2 cellular contexts compared by ENCODE assay signal in the genomic region with DNA sequence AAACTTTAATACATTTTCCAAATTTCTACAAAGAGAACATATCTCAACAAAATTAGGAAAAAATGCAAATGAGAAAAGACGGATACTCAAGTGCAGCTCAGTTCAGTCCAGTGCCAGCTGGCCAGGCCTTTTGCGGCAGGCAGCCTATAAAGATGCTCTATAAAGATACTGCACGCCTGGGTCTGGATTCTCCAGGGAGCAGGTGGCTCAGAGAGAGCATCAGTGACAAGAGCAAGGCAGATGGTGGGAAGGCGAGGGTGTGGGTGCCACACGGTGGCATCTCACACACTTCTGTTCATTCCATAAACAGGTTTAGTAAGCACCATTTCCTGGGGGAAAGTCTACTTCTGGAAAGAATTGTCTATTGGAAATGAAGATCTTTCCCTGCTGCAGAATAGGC.
TF ChIP-seq lines count a peak whose summit lies in the region.

No MANE protein-coding gene starts in this region.

TF ChIP-seq in SK-N-SH, 30 proteins besides CTCF, POLR2A, EP300 and RAD21 (continued from another document):
- TF ChIP-seq, protein P1, sequence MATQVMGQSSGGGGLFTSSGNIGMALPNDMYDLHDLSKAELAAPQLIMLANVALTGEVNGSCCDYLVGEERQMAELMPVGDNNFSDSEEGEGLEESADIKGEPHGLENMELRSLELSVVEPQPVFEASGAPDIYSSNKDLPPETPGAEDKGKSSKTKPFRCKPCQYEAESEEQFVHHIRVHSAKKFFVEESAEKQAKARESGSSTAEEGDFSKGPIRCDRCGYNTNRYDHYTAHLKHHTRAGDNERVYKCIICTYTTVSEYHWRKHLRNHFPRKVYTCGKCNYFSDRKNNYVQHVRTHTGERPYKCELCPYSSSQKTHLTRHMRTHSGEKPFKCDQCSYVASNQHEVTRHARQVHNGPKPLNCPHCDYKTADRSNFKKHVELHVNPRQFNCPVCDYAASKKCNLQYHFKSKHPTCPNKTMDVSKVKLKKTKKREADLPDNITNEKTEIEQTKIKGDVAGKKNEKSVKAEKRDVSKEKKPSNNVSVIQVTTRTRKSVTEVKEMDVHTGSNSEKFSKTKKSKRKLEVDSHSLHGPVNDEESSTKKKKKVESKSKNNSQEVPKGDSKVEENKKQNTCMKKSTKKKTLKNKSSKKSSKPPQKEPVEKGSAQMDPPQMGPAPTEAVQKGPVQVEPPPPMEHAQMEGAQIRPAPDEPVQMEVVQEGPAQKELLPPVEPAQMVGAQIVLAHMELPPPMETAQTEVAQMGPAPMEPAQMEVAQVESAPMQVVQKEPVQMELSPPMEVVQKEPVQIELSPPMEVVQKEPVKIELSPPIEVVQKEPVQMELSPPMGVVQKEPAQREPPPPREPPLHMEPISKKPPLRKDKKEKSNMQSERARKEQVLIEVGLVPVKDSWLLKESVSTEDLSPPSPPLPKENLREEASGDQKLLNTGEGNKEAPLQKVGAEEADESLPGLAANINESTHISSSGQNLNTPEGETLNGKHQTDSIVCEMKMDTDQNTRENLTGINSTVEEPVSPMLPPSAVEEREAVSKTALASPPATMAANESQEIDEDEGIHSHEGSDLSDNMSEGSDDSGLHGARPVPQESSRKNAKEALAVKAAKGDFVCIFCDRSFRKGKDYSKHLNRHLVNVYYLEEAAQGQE (IDR thresholded peaks at IDR 0.05; ENCODE audit: low read depth, low read length), result no peak
- TF ChIP-seq TAF1 (IDR thresholded peaks at IDR 0.05; ENCODE audit: borderline replicate concordance, low read depth, low read length) (no peak), TCF12 (IDR thresholded peaks at IDR 0.05) (no peak), YY1 (IDR thresholded peaks at IDR 0.05; ENCODE audit: low read depth) (no peak), EZH2phosphoT487 (IDR thresholded peaks at IDR 0.05; ENCODE audit: borderline replicate concordance, low read depth) (no peak), NRF1 (IDR thresholded peaks at IDR 0.05; ENCODE audit: low read depth, low read length) (no peak), RXRA (IDR thresholded peaks at IDR 0.05; ENCODE audit: borderline replicate concordance, low read depth) (no peak), TEAD4 (IDR thresholded peaks at IDR 0.05; ENCODE audit: borderline replicate concordance, insufficient read depth) (no peak), SIN3A (IDR thresholded peaks at IDR 0.05; ENCODE audit: borderline replicate concordance, low read depth, low read length) (no peak), ELF1 (IDR thresholded peaks at IDR 0.05) (no peak), GATA2 (CRISPR knock-in tag; IDR thresholded peaks at IDR 0.05) (peak; percentile 75), FOXM1 (IDR thresholded peaks at IDR 0.05; ENCODE audit: low read depth) (no peak), MXI1 (IDR thresholded peaks at IDR 0.05; ENCODE audit: low read depth, low read length) (peak; percentile 27; the same call in 1 of the 2 replicates), FOSL2 (IDR thresholded peaks at IDR 0.05; ENCODE audit: borderline replicate concordance, low read depth) (no peak), SMC3 (IDR thresholded peaks at IDR 0.05; ENCODE audit: low read depth, low read length) (peak; percentile 8; the same call in 1 of the 2 replicates), CHD2 (IDR thresholded peaks at IDR 0.05; ENCODE audit: low read length, partially characterized antibody) (no peak), MEF2A (IDR thresholded peaks at IDR 0.05; ENCODE audit: borderline replicate concordance, low read depth) (no peak), GABPA (IDR thresholded peaks at IDR 0.05; ENCODE audit: low read depth) (no peak), RCOR1 (IDR thresholded peaks at IDR 0.05; ENCODE audit: low read length) (0 out of 2 replicates have a peak, but pooled peaks have one; percentile 24)
- TF ChIP-seq, protein P2, sequence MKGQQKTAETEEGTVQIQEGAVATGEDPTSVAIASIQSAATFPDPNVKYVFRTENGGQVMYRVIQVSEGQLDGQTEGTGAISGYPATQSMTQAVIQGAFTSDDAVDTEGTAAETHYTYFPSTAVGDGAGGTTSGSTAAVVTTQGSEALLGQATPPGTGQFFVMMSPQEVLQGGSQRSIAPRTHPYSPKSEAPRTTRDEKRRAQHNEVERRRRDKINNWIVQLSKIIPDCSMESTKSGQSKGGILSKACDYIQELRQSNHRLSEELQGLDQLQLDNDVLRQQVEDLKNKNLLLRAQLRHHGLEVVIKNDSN (IDR thresholded peaks at IDR 0.05; ENCODE audit: borderline replicate concordance, low read depth), result no peak
- TF ChIP-seq, protein P3, sequence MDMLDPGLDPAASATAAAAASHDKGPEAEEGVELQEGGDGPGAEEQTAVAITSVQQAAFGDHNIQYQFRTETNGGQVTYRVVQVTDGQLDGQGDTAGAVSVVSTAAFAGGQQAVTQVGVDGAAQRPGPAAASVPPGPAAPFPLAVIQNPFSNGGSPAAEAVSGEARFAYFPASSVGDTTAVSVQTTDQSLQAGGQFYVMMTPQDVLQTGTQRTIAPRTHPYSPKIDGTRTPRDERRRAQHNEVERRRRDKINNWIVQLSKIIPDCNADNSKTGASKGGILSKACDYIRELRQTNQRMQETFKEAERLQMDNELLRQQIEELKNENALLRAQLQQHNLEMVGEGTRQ (IDR thresholded peaks at IDR 0.05; ENCODE audit: borderline replicate concordance, low read depth, low read length), result no peak
TF ChIP-seq in SK-N-SH: peak in this region for 4.

TF ChIP-seq in SK-N-SH treated with all-trans-retinoic acid at 6 μM for 48 hours, 23 proteins besides CTCF, POLR2A, EP300 and RAD21 (continued from another document):
- TF ChIP-seq, protein P4, sequence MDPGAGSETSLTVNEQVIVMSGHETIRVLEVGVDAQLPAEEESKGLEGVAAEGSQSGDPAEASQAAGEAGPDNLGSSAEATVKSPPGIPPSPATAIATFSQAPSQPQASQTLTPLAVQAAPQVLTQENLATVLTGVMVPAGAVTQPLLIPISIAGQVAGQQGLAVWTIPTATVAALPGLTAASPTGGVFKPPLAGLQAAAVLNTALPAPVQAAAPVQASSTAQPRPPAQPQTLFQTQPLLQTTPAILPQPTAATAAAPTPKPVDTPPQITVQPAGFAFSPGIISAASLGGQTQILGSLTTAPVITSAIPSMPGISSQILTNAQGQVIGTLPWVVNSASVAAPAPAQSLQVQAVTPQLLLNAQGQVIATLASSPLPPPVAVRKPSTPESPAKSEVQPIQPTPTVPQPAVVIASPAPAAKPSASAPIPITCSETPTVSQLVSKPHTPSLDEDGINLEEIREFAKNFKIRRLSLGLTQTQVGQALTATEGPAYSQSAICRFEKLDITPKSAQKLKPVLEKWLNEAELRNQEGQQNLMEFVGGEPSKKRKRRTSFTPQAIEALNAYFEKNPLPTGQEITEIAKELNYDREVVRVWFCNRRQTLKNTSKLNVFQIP (CRISPR knock-in tag; IDR thresholded peaks at IDR 0.05; ENCODE audit: borderline replicate concordance, low read depth), result no peak
